ENCODE assay signal across 28 cellular contexts in genomic region chr1:147624011-147624410, GRCh38.
"Had no signal": no experiment of that assay in that cellular context is flagged by ENCODE, and none has a peak within 500 bp of the region (broad histone marks: within the 10 kb centered on the region; RNA-seq: fewer than 3 reads in every experiment).

No MANE protein-coding gene starts in this region.

- H3K9me3 ChIP-seq: colonic mucosa, esophagus muscularis mucosa, esophagus squamous epithelium, gastrocnemius medialis, gastroesophageal sphincter, heart left ventricle, heart right ventricle had no signal

- FAIRE-seq: colon, endometrium, endothelial cell of umbilical vein, frontal cortex had no signal

- ATAC-seq: effector memory CD8-positive, alpha-beta T cell; esophagus mucosa; foreskin keratinocyte; gastrocnemius medialis; gastroesophageal sphincter had no signal

- H3K27me3 ChIP-seq: colonic mucosa, dorsolateral prefrontal cortex, esophagus muscularis mucosa, esophagus squamous epithelium, foreskin keratinocyte, gastrocnemius medialis, gastroesophageal sphincter, heart left ventricle, heart right ventricle had no signal

- H3K4me3 ChIP-seq: colonic mucosa, coronary artery, dorsolateral prefrontal cortex, esophagus muscularis mucosa, esophagus squamous epithelium, gastrocnemius medialis, gastroesophageal sphincter, heart left ventricle, heart right ventricle had no signal

- DNase-seq: colonic mucosa; cortex of kidney; dermis blood vessel endothelial cell; dorsolateral prefrontal cortex; effector CD4-positive, alpha-beta T cell; effector CD8-positive, alpha-beta T cell; effector memory CD4-positive, alpha-beta T cell; effector memory CD8-positive, alpha-beta T cell; endodermal cell; erythroblast; esophagus squamous epithelium; foreskin fibroblast; foreskin keratinocyte; foreskin melanocyte; gastrocnemius medialis; glutamatergic neuron; head of caudate nucleus; heart left ventricle; heart right ventricle had no signal

- H3K4me1 ChIP-seq: colonic mucosa, esophagus squamous epithelium, foreskin keratinocyte had no signal

- H3K36me3 ChIP-seq: colonic mucosa had no signal

- H3K27ac ChIP-seq: colonic mucosa, coronary artery, dorsolateral prefrontal cortex, epithelial cell of prostate, esophagus muscularis mucosa, esophagus squamous epithelium, foreskin keratinocyte, gastrocnemius medialis, gastroesophageal sphincter, heart left ventricle, heart right ventricle had no signal
